In the genomic region with DNA sequence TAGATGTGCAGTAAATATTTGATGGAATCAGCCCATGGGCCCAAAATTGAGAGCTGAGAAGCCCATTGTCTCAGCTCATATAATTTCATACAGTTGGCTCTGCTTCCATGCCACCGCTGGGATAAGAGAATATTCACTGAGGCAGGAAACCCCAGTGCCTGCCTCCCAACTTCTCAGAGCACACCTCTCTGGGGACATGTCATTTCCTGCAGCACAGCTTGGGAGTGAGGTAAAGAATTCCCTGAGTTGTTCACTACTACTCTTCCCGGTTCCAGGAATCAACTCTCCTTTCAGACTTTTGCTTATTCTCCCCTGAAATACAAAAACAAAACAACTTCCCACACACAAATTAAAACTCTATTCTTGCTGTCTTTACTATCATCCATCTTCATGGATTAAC, we compare ENCODE assay signal across 23 cellular contexts.
"Had no signal": no experiment of that assay in that cellular context is flagged by ENCODE, and none has a peak within 500 bp of the region (broad histone marks: within the 10 kb centered on the region; RNA-seq: fewer than 3 reads in every experiment).

No MANE protein-coding gene starts in this region.

- H3K36me3 Mint-ChIP-seq: activated CD8-positive, alpha-beta memory T cell treated with anti-CD3 and anti-CD28 coated beads, Interleukin-2, amount 10 ng/mL, durations not matched to agents 7 days and 5 days; activated naive CD4-positive, alpha-beta T cell treated with anti-CD3 and anti-CD28 coated beads, Interleukin-2, amount 50 U/mL, for 72 hours; natural killer cell had no signal

- H3K27me3 Mint-ChIP-seq: activated CD4-positive, alpha-beta T cell treated with anti-CD3 and anti-CD28 coated beads for 36 hours; activated CD8-positive, alpha-beta memory T cell treated with anti-CD3 and anti-CD28 coated beads, Interleukin-2, amount 10 ng/mL, durations not matched to agents 7 days and 5 days; effector memory CD8-positive, alpha-beta T cell; memory B cell; progenitor cell of endocrine pancreas had no signal

- H3K27ac ChIP-seq: body of pancreas, coronary artery, right lobe of liver had no signal

- H3K4me3 ChIP-seq: body of pancreas, coronary artery, right lobe of liver, tibial nerve had no signal

- H3K4me1 Mint-ChIP-seq: activated CD4-positive, alpha-beta T cell treated with anti-CD3 and anti-CD28 coated beads for 36 hours; activated CD8-positive, alpha-beta memory T cell treated with anti-CD3 and anti-CD28 coated beads, Interleukin-2, amount 10 ng/mL, durations not matched to agents 7 days and 5 days; natural killer cell had no signal

- H3K27ac Mint-ChIP-seq: activated CD4-positive, alpha-beta T cell treated with anti-CD3 and anti-CD28 coated beads for 36 hours; activated CD8-positive, alpha-beta memory T cell treated with anti-CD3 and anti-CD28 coated beads, Interleukin-2, amount 10 ng/mL, durations not matched to agents 7 days and 5 days; activated CD8-positive, alpha-beta T cell treated with anti-CD3 and anti-CD28 coated beads, Interleukin-2, amount 10 ng/mL, durations not matched to agents 7 days and 5 days; activated naive CD4-positive, alpha-beta T cell treated with anti-CD3 and anti-CD28 coated beads, Interleukin-2, amount 50 U/mL, for 72 hours; activated T-cell treated with anti-CD3 and anti-CD28 coated beads, Interleukin-2, amount 50 U/mL, for 72 hours; effector memory CD8-positive, alpha-beta T cell; memory B cell; natural killer cell; progenitor cell of endocrine pancreas had no signal

- H3K27me3 ChIP-seq: body of pancreas, right lobe of liver, tibial nerve had no signal

- H3K4me3 Mint-ChIP-seq: activated CD4-positive, alpha-beta T cell treated with anti-CD3 and anti-CD28 coated beads for 36 hours; activated CD8-positive, alpha-beta memory T cell treated with anti-CD3 and anti-CD28 coated beads, Interleukin-2, amount 10 ng/mL, durations not matched to agents 7 days and 5 days; activated CD8-positive, alpha-beta T cell treated with anti-CD3 and anti-CD28 coated beads, Interleukin-2, amount 10 ng/mL, durations not matched to agents 7 days and 5 days; activated T-cell treated with anti-CD3 and anti-CD28 coated beads, Interleukin-2, amount 50 U/mL, for 72 hours; effector memory CD8-positive, alpha-beta T cell; memory B cell; natural killer cell had no signal

- H3K4me1 ChIP-seq: body of pancreas, right lobe of liver had no signal

- DNase-seq: activated CD4-positive, alpha-beta T cell treated with anti-CD3 and anti-CD28 coated beads for 36 hours; activated CD4-positive, CD25-positive, alpha-beta regulatory T cell; activated CD8-positive, alpha-beta memory T cell treated with anti-CD3 and anti-CD28 coated beads, Interleukin-2, amount 10 ng/mL, durations not matched to agents 7 days and 5 days; activated CD8-positive, alpha-beta T cell treated with anti-CD3 and anti-CD28 coated beads, Interleukin-2, amount 10 ng/mL, durations not matched to agents 7 days and 5 days; activated naive CD4-positive, alpha-beta T cell; activated T-cell treated with anti-CD3 and anti-CD28 coated beads, Interleukin-2, amount 50 U/mL, for 72 hours; anterior cingulate cortex; body of pancreas; effector memory CD8-positive, alpha-beta T cell; foreskin fibroblast; head of caudate nucleus; hippocampal formation; kidney; natural killer cell; right lobe of liver; stimulated activated CD4-positive, alpha-beta T cell treated with anti-CD3 and anti-CD28 coated beads, Interleukin-2, amount 100 ng/mL, for 48 hours; stimulated activated naive CD4-positive, alpha-beta T cell treated with Interleukin-2 at 50 U/mL for 16 hours; T-helper 2 cell had no signal

- H3K9me3 ChIP-seq: body of pancreas, right lobe of liver, tibial nerve had no signal

- H3K36me3 ChIP-seq: right lobe of liver had no signal

- H3K9me3 Mint-ChIP-seq: activated T-cell treated with anti-CD3 and anti-CD28 coated beads, Interleukin-2, amount 50 U/mL, for 72 hours; memory B cell had no signal

- ATAC-seq: activated CD4-positive, alpha-beta T cell treated with anti-CD3 and anti-CD28 coated beads for 36 hours; activated CD8-positive, alpha-beta memory T cell treated with anti-CD3 and anti-CD28 coated beads, Interleukin-2, amount 10 ng/mL, durations not matched to agents 7 days and 5 days; activated CD8-positive, alpha-beta T cell treated with anti-CD3 and anti-CD28 coated beads, Interleukin-2, amount 10 ng/mL, durations not matched to agents 7 days and 5 days; activated naive CD4-positive, alpha-beta T cell treated with anti-CD3 and anti-CD28 coated beads, Interleukin-2, amount 50 U/mL, for 72 hours; activated T-cell treated with anti-CD3 and anti-CD28 coated beads, Interleukin-2, amount 50 U/mL, for 72 hours; body of pancreas; effector memory CD8-positive, alpha-beta T cell; natural killer cell; right lobe of liver had no signal
